In the genomic region with DNA sequence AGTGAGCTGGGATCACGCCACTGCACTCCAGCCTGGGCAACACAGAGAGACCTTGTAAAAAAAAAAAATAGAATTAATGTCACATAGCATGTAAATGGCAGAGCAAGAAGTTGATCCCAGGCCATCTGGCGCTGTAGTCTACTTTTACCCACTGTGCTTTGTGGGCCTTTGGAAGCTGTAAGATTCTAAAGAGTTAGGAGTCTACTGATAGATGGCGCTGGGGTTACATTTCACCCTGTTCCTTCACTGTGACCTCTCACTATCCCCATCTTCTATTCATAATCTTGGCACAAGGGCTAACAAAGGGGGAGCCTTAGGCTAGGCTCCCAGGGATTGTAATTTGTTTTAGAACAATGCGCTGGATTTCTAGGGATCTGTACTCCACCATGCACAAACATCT, we compare ENCODE assay signal across 1 cellular context.
TF ChIP-seq lines count a peak whose summit lies in the region.

No MANE protein-coding gene starts in this region.

TF ChIP-seq in H1, 55 proteins besides CTCF, POLR2A, EP300 and RAD21:
- no peak for TF ChIP-seq KDM5A (IDR thresholded peaks at IDR 0.05; ENCODE audit: low read length)
- TF ChIP-seq CHD2 (IDR thresholded peaks at IDR 0.05; ENCODE audit: low read length), result no peak
- no peak for TF ChIP-seq SIX5 (IDR thresholded peaks at IDR 0.05; ENCODE audit: low read depth, low read length)
- TF ChIP-seq TBP (IDR thresholded peaks at IDR 0.05; ENCODE audit: low read depth, low read length), result no peak
- TF ChIP-seq RNF2 (IDR thresholded peaks at IDR 0.05; ENCODE audit: borderline replicate concordance, low read depth, low read length, missing control alignments, poor library complexity, severe bottlenecking), result no peak
- no peak for TF ChIP-seq HDAC6 (IDR thresholded peaks at IDR 0.05; ENCODE audit: low read depth, low read length)
- no peak for TF ChIP-seq CTBP2 (IDR thresholded peaks at IDR 0.05; ENCODE audit: borderline replicate concordance, insufficient read depth, insufficient read length, low read length)
- TF ChIP-seq SRF (IDR thresholded peaks at IDR 0.05; ENCODE audit: low read depth, low read length), result no peak
- no peak for TF ChIP-seq ASH2L (IDR thresholded peaks at IDR 0.05; ENCODE audit: low read length)
- TF ChIP-seq EZH2 (IDR thresholded peaks at IDR 0.05; ENCODE audit: low read depth, low read length, severe bottlenecking), result no peak
